1 cellular context compared by ENCODE assay signal in genomic region chr4:147933316-147933715, GRCh38.
TF ChIP-seq lines count a peak whose summit lies in the region.

No MANE protein-coding gene starts in this region.

TF ChIP-seq in GM12878, 131 proteins besides CTCF, POLR2A, EP300 and RAD21 (continued from another document):
- no peak for TF ChIP-seq CUX1 (IDR thresholded peaks at IDR 0.05; ENCODE audit: insufficient replicate concordance, low read depth, low read length)
- no peak for TF ChIP-seq EGR1 (IDR thresholded peaks at IDR 0.05; ENCODE audit: borderline replicate concordance in 1 of 2, low read depth in 2 of 2, low read length in 2 of 2)
- no peak for TF ChIP-seq PML (IDR thresholded peaks at IDR 0.05; ENCODE audit: low read length)
- no peak for TF ChIP-seq NBN (IDR thresholded peaks at IDR 0.05)
- TF ChIP-seq NR2F1 (conservative IDR thresholded peaks at IDR 0.05) = no peak
